In genomic region chr1:214702561-214702960, GRCh38 we compare ENCODE assay signal across 17 cellular contexts.
A peak's percentile ranks its signal among the peaks of the same experiment; 100 is the strongest.
DNase-seq lines count a peak whose midpoint lies in the region; ATAC-seq, FAIRE-seq and TF ChIP-seq lines count a peak whose summit lies in the region.
"Had no signal": no experiment of that assay in that cellular context is flagged by ENCODE, and none has a peak within 500 bp of the region (broad histone marks: within the 10 kb centered on the region; RNA-seq: fewer than 3 reads in every experiment).

No MANE protein-coding gene starts in this region.

- no peaks in the 10 kb centered on the region for H3K4me1 Mint-ChIP-seq in astrocyte (ENCODE audit: low read depth, unreplicated experiment)
- no peaks in the 10 kb centered on the region for H3K4me1 Mint-ChIP-seq in activated CD4-positive, alpha-beta T cell treated with anti-CD3 and anti-CD28 coated beads, Interleukin-2, amount 10 ng/mL, durations not matched to agents 7 days and 5 days
- H3K4me1 Mint-ChIP-seq: CD14-positive monocyte; CD8-positive, alpha-beta memory T cell had no signal

- no peaks in the 10 kb centered on the region for H3K36me3 Mint-ChIP-seq in astrocyte (ENCODE audit: low read depth, unreplicated experiment)
- no peaks in the 10 kb centered on the region for H3K36me3 Mint-ChIP-seq in activated CD4-positive, alpha-beta T cell treated with anti-CD3 and anti-CD28 coated beads, Interleukin-2, amount 10 ng/mL, durations not matched to agents 7 days and 5 days (ENCODE audit: low read depth)
- H3K36me3 Mint-ChIP-seq: CD14-positive monocyte; CD8-positive, alpha-beta memory T cell had no signal

- CTCF ChIA-PET in activated CD4-positive, alpha-beta T cell treated with anti-CD3 and anti-CD28 coated beads, Interleukin-2, amount 10 ng/mL, durations not matched to agents 7 days and 5 days (lab: Charles Lee): no interaction called here

- FAIRE-seq in D721Med (lab: Jason Lieb, UNC) (peak; percentile 53), astrocyte (lab: Jason Lieb, UNC) (peak; percentile 39)
- FAIRE-seq: A204.1, K562 had no signal

- H3K4me2 ChIP-seq in Karpas-422 (ENCODE audit: low read depth, low read length, poor library complexity, severe bottlenecking): peak overlapping the region; percentile 46
- H3K4me2 ChIP-seq in astrocyte (ENCODE audit: low read length): no peak overlapping the region

- H4K20me1 ChIP-seq in Karpas-422 (ENCODE audit: insufficient read depth, low read depth, low read length) (no peaks in the 10 kb centered on the region), astrocyte (ENCODE audit: insufficient read depth, low read length) (no peaks in the 10 kb centered on the region)

- POLR2A ChIA-PET in activated CD4-positive, alpha-beta T cell treated with anti-CD3 and anti-CD28 coated beads, Interleukin-2, amount 10 ng/mL, durations not matched to agents 7 days and 5 days (lab: Charles Lee): no interaction called here

- H3K9ac ChIP-seq in Karpas-422 (ENCODE audit: low read length) (no peak overlapping the region), astrocyte (ENCODE audit: low read length) (no peak overlapping the region)

- no peaks in the 10 kb centered on the region for H3K27me3 Mint-ChIP-seq in astrocyte (ENCODE audit: low read depth, unreplicated experiment)
- H3K27me3 Mint-ChIP-seq in activated CD4-positive, alpha-beta T cell treated with anti-CD3 and anti-CD28 coated beads, Interleukin-2, amount 10 ng/mL, durations not matched to agents 7 days and 5 days: peaks cover 1% of the 10 kb centered on the region

- in situ Hi-C loops in ACHN (cut with HindIII; ENCODE audit: low pct_ligation_motif_present, low pct_unique_long_range_greater_than_20kb, low sequenced_read_pairs): no loop called here

- H3K4me3 ChIP-seq in Karpas-422 (ENCODE audit: low read length) (peak overlapping the region; percentile 13; the same call in 1 of the 2 replicates), astrocyte (ENCODE audit: insufficient read depth, low read depth, low read length) (no peak overlapping the region)
- H3K4me3 ChIP-seq: K562 had no signal

- H2AFZ ChIP-seq in Karpas-422 (ENCODE audit: low read length): no peak overlapping the region
- H2AFZ ChIP-seq in astrocyte (ENCODE audit: low read depth, low read length): no peak overlapping the region

- H3K27me3 ChIP-seq in Karpas-422 (ENCODE audit: low read length) (no peaks in the 10 kb centered on the region), astrocyte (ENCODE audit: insufficient read depth, low read length) (no peaks in the 10 kb centered on the region), foreskin keratinocyte (peaks cover 8% of the 10 kb centered on the region)

- DNase-seq in D721Med (ENCODE audit: insufficient read length, low spot score) (no peak), Karpas-422 (peak; percentile 76), astrocyte (ENCODE audit: low read depth) (peak; percentile 39), foreskin keratinocyte (peak in 1 of 2 donors; percentile 43), ACHN (no peak)
- DNase-seq in activated CD4-positive, alpha-beta T cell treated with anti-CD3 and anti-CD28 coated beads for 48 hours: no peak
- no peak for DNase-seq in stimulated activated naive CD4-positive, alpha-beta T cell treated with Interleukin-2 at 50 U/mL for 16 hours (lab: John Stamatoyannopoulos, UW)
- no peak for DNase-seq in activated CD4-positive, alpha-beta T cell treated with anti-CD3 and anti-CD28 coated beads, Interleukin-2, amount 10 ng/mL, durations not matched to agents 7 days and 5 days
- DNase-seq: Caco-2; CD8-positive, alpha-beta memory T cell; DMS53; HCEC 1CT; HFFc6 had no signal

- no peak overlapping the region for H3K27ac Mint-ChIP-seq in astrocyte (ENCODE audit: unreplicated experiment)
- H3K27ac Mint-ChIP-seq in activated CD4-positive, alpha-beta T cell treated with anti-CD3 and anti-CD28 coated beads, Interleukin-2, amount 10 ng/mL, durations not matched to agents 7 days and 5 days: no peak overlapping the region
- H3K27ac Mint-ChIP-seq: CD14-positive monocyte; CD8-positive, alpha-beta memory T cell; HFFc6 had no signal

- ATAC-seq in foreskin keratinocyte: peak; percentile 48
- ATAC-seq: K562 had no signal

- peaks cover 3% of the 10 kb centered on the region for H3K9me3 Mint-ChIP-seq in astrocyte (ENCODE audit: unreplicated experiment)
- H3K9me3 Mint-ChIP-seq in activated CD4-positive, alpha-beta T cell treated with anti-CD3 and anti-CD28 coated beads, Interleukin-2, amount 10 ng/mL, durations not matched to agents 7 days and 5 days: peaks cover 8% of the 10 kb centered on the region

- H3K4me1 ChIP-seq in Karpas-422 (ENCODE audit: low read length) (peaks cover 26% of the 10 kb centered on the region), astrocyte (ENCODE audit: insufficient read depth, low read length) (no peaks in the 10 kb centered on the region), foreskin keratinocyte (no peaks in the 10 kb centered on the region)

- 0 out of 2 replicates have a peak, but pooled peaks cover 2% of the 10 kb centered on the region for H3K9me3 ChIP-seq in Karpas-422 (ENCODE audit: low read length)
- H3K9me3 ChIP-seq in astrocyte (ENCODE audit: insufficient read depth, low read depth, low read length): no peaks in the 10 kb centered on the region

- H3K4me3 Mint-ChIP-seq in astrocyte (ENCODE audit: unreplicated experiment): no peak overlapping the region
- H3K4me3 Mint-ChIP-seq in activated CD4-positive, alpha-beta T cell treated with anti-CD3 and anti-CD28 coated beads, Interleukin-2, amount 10 ng/mL, durations not matched to agents 7 days and 5 days: no peak overlapping the region
- H3K4me3 Mint-ChIP-seq: CD14-positive monocyte; CD8-positive, alpha-beta memory T cell; HFFc6 had no signal

- H3K36me3 ChIP-seq in Karpas-422 (ENCODE audit: insufficient read depth, low read length): no peaks in the 10 kb centered on the region
- H3K36me3 ChIP-seq in astrocyte (ENCODE audit: insufficient read depth, low read length): no peaks in the 10 kb centered on the region

- H3K79me2 ChIP-seq in Karpas-422 (ENCODE audit: low read length) (no peaks in the 10 kb centered on the region), astrocyte (ENCODE audit: insufficient read depth, low read length) (no peaks in the 10 kb centered on the region)

- no peaks in the 10 kb centered on the region for H3K9me2 ChIP-seq in Karpas-422 (replicated peaks; ENCODE audit: insufficient read depth, low read length)

- H3K27ac ChIP-seq in Karpas-422 (ENCODE audit: low read length) (peak overlapping the region; percentile 58), astrocyte (ENCODE audit: low read depth, low read length) (no peak overlapping the region), foreskin keratinocyte (no peak overlapping the region)
- H3K27ac ChIP-seq: HL-60 had no signal

- no peak for TF ChIP-seq CTCF in D721Med (IDR thresholded peaks at IDR 0.05; ENCODE audit: insufficient read depth, missing control alignments)
- no peak for TF ChIP-seq CTCF in astrocyte (IDR thresholded peaks at IDR 0.05; ENCODE audit: insufficient read depth, low read depth, low read length)
- TF ChIP-seq CTCF in foreskin keratinocyte (conservative IDR thresholded peaks at IDR 0.05): no peak

Comparison
In these comparisons a context has a peak if more than half of its experiments do, and no peak if none do; other contexts are left out.
1. DNase-seq: peak in Karpas-422 (single experiment) and astrocyte (single experiment); none in D721Med (single experiment), activated CD4-positive, alpha-beta T cell treated with anti-CD3 and anti-CD28 coated beads for 48 hours (single experiment), ACHN (single experiment), stimulated activated naive CD4-positive, alpha-beta T cell treated with Interleukin-2 at 50 U/mL for 16 hours (single experiment) and activated CD4-positive, alpha-beta T cell treated with anti-CD3 and anti-CD28 coated beads, Interleukin-2, amount 10 ng/mL, durations not matched to agents 7 days and 5 days (single experiment).